ENCODE assay signal across 21 cellular contexts in the genomic region with DNA sequence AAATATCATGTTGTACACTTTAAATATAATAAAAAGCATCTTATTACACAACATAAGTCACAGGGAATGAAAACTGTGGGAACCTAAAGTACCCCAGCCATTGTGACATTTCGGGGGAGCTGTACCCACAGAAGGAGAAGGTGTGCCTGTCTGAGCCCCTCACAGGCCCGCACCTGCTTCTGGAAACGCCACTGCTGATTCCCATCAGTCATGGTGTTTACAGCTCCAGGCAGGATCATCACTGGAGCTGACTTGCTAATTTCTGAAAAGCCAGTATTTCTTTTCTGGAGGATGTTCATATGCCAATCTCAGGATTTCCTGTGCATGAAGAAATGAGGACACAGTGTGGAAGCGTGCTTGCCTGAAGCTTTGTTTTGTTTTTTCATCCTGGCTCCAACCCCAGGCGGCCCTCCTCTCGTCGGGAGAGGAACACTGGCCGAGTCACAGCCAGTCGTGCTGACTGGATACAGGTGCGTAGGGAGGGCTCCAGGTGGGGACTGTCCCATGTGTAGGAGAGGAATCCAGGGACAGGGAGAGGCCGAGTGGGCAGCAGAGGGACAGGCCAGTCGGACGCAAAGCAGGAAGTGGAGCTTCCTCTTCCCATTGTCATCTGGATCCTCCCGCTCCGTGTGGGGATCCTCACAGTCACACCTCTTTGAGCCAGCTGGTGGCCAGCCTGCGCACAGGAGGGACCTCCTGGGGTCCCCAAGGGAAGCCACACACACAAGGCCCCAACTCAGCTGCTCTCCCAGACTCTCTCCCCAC. TPM values are rescaled to one million over a fixed set of nuclear protein-coding genes. Genes with fewer than 3 reads are reported as not detected.
"Had no signal": no experiment of that assay in that cellular context is flagged by ENCODE, and none has a peak within 500 bp of the region (broad histone marks: within the 10 kb centered on the region; RNA-seq: fewer than 3 reads in every experiment).

No MANE protein-coding gene starts in this region.

- H3K4me3 ChIP-seq: hepatocyte, ovary, spleen had no signal

- ATAC-seq: natural killer cell, right cardiac atrium had no signal

- H3K27ac Mint-ChIP-seq: mesothelial cell of epicardium, natural killer cell, progenitor cell of endocrine pancreas had no signal

- H3K79me2 ChIP-seq: hepatocyte had no signal

- H3K36me3 ChIP-seq: ovary, spleen had no signal

- H3K27me3 ChIP-seq: ovary had no signal

- H3K4me3 Mint-ChIP-seq: mesothelial cell of epicardium, natural killer cell, neural crest cell had no signal

- DNase-seq: cerebellar nuclear complex; dermis blood vessel endothelial cell; foreskin melanocyte; kidney glomerular epithelial cell; mammary epithelial cell; natural killer cell; nucleus accumbens; ovary; right cardiac atrium; spleen; stimulated activated CD4-positive, alpha-beta T cell treated with anti-CD3 and anti-CD28 coated beads, Interleukin-15, amount 100 ng/mL, for 24 hours; stimulated activated CD4-positive, alpha-beta T cell treated with anti-CD3 and anti-CD28 coated beads, Interleukin-1b, Interleukin-23, amount 100 ng/mL, for 48 hours; stimulated activated naive CD4-positive, alpha-beta T cell treated with Interleukin-2 at 50 U/mL for 16 hours; trophoblast cell had no signal

- H2AFZ ChIP-seq: hepatocyte had no signal

- H3K27ac ChIP-seq: hepatocyte, ovary, spleen had no signal

- H3K36me3 Mint-ChIP-seq: mesothelial cell of epicardium, natural killer cell had no signal

- H3K4me2 ChIP-seq: hepatocyte had no signal

- H3K9me3 ChIP-seq: ovary, spleen had no signal

- H3K9me3 Mint-ChIP-seq: mesothelial cell of epicardium, natural killer cell, neural crest cell had no signal

RNA-seq across cellular contexts. Expression of a gene that starts 4.2 kb away (rescaled TPM):
- total RNA-seq: dermis blood vessel endothelial cell, mucosa of gallbladder, myocyte, natural killer cell, right cardiac atrium, skeletal muscle tissue, spleen had no signal
- polyA plus RNA-seq: ovary, right cardiac atrium, spleen had no signal
